Comparison of ENCODE assay signal across 8 cellular contexts in the genomic region with DNA sequence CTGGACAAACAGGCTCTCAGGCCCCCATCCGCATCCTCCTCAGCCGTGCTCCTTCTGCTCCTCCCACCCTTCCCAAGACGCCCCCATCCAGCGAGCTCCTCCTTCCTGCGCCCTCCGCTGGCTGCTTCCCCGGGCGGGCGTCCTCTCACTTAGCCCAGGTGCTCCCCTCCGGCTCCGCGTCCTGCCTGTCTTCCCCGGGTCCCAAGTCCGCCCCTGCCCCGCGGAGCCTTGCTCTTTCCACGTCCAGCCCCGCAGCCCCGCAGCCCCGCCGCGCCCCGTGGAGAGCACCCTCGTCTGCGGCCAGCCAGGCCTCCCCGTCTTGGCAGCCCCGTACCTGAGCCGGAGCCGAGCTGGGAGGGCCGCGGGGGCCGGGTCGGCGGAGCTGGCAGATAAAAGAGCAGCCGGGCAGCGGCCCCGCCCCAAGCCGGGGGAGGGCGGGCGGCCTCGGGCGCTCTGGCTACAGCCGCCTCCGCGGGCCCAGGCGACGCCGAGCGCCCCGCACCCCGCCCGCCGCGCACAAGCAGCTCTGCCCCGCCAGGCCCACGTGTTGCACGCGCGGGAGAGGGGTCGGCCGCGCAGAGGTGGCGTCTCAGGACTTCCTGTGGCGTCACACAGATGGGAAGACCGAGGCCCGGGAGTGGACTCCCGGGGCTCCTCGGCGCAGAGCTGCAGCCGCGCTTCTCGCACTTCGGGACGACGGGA. TPM values are rescaled to one million over a fixed set of nuclear protein-coding genes. Genes with fewer than 3 reads are reported as not detected.
DNase-seq lines count a peak whose midpoint lies in the region; ATAC-seq lines count a peak whose summit lies in the region.

A gene with protein sequence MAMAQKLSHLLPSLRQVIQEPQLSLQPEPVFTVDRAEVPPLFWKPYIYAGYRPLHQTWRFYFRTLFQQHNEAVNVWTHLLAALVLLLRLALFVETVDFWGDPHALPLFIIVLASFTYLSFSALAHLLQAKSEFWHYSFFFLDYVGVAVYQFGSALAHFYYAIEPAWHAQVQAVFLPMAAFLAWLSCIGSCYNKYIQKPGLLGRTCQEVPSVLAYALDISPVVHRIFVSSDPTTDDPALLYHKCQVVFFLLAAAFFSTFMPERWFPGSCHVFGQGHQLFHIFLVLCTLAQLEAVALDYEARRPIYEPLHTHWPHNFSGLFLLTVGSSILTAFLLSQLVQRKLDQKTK (minus strand): TSS at position 555 of the 702 bp plus-strand sequence. CDS start 11,869 bp downstream, outside the sequence.

- peak within 1 kb of the TSS; percentile 85 for H3K4me3 Mint-ChIP-seq in activated T-cell treated with anti-CD3 and anti-CD28 coated beads, Interleukin-2, amount 50 U/mL, for 4 hours

- H3K9me3 ChIP-seq in esophagus (ENCODE audit: control insufficient read depth in 2 of 2, insufficient read depth in 1 of 2, low read depth in 1 of 2, low read length in 1 of 2) (no peaks in the 10 kb centered on the region), mucosa of rectum (ENCODE audit: control insufficient read depth in 2 of 2, low read length in 2 of 2) (no peaks in the 10 kb centered on the region)

- peak; percentile 65 for DNase-seq in NOMO-1 treated with DMSO at 0.1 percent for 48 hours (lab: John Stamatoyannopoulos, UW; ENCODE audit: unreplicated experiment)
- peak; percentile 35 for DNase-seq in activated T-cell treated with anti-CD3 and anti-CD28 coated beads, Interleukin-2, amount 50 U/mL, for 4 hours
- peak; percentile 22 to 43 for DNase-seq in stimulated activated CD8-positive, alpha-beta memory T cell treated with anti-CD3 and anti-CD28 coated beads, Interleukin-4, amount 100 ng/mL, for 4 hours (ENCODE audit: low read depth in 2 of 2, low spot score in 1 of 2)
- no peak for DNase-seq in NK-92 treated with Interleukin-12 subunit alpha and Interleukin-12 subunit beta, amount 100 ng/mL, for 24 hours (lab: John Stamatoyannopoulos, UW)

- peak within 1 kb of the TSS; percentile 92 to 95 for H3K27ac ChIP-seq in esophagus (ENCODE audit: low read depth in 2 of 2, low read length in 1 of 2)
- H3K27ac ChIP-seq in mucosa of rectum (ENCODE audit: low read depth in 2 of 2, low read length in 2 of 2) = peak within 1 kb of the TSS in 1 of 2 donors; percentile 48

- H3K36me3 ChIP-seq in esophagus (ENCODE audit: control insufficient read depth in 2 of 2, insufficient read depth in 2 of 2, low read length in 1 of 2) (peaks cover 0 to 1% of the 10 kb centered on the region in 2 donors), mucosa of rectum (ENCODE audit: control insufficient read depth in 2 of 2, insufficient read depth in 2 of 2, low read length in 2 of 2) (no peaks in the 10 kb centered on the region)

- peak within 1 kb of the TSS; percentile 56 to 70 for H3K9ac ChIP-seq in mucosa of rectum (ENCODE audit: low read depth in 1 of 2, low read length in 2 of 2)

- no peaks in the 10 kb centered on the region for H3K9me3 Mint-ChIP-seq in activated T-cell treated with anti-CD3 and anti-CD28 coated beads, Interleukin-2, amount 50 U/mL, for 4 hours

- H3K27me3 ChIP-seq in esophagus (ENCODE audit: control insufficient read depth in 1 of 2, insufficient read depth in 2 of 2, low read length in 2 of 2) (no peaks in the 10 kb centered on the region), mucosa of rectum (ENCODE audit: control insufficient read depth in 2 of 2, insufficient read depth in 2 of 2, low read length in 2 of 2) (no peaks in the 10 kb centered on the region)

- peak; percentile 69 for ATAC-seq in HG02885 (IDR thresholded peaks at IDR 0.05; ENCODE audit: poor library complexity, unreplicated experiment)
- ATAC-seq in activated T-cell treated with anti-CD3 and anti-CD28 coated beads, Interleukin-2, amount 50 U/mL, for 4 hours = peak; percentile 87 to 89

- H3K4me1 ChIP-seq in esophagus (ENCODE audit: control insufficient read depth in 2 of 2, insufficient read depth in 2 of 2, low read length in 1 of 2) = peaks cover 11 to 27% of the 10 kb centered on the region in 2 donors
- peaks cover 30 to 31% of the 10 kb centered on the region in 2 donors for H3K4me1 ChIP-seq in mucosa of rectum (ENCODE audit: control insufficient read depth in 2 of 2, insufficient read depth in 2 of 2, low read length in 2 of 2)

- no peaks in the 10 kb centered on the region for H3K36me3 Mint-ChIP-seq in activated T-cell treated with anti-CD3 and anti-CD28 coated beads, Interleukin-2, amount 50 U/mL, for 4 hours (ENCODE audit: insufficient read depth)

- H3K4me1 Mint-ChIP-seq in activated T-cell treated with anti-CD3 and anti-CD28 coated beads, Interleukin-2, amount 50 U/mL, for 4 hours (ENCODE audit: low read depth) = peaks cover 7% of the 10 kb centered on the region

- no peaks in the 10 kb centered on the region for H3K27me3 Mint-ChIP-seq in activated T-cell treated with anti-CD3 and anti-CD28 coated beads, Interleukin-2, amount 50 U/mL, for 4 hours (ENCODE audit: low read depth)

- H3K4me3 ChIP-seq in GM08714 (ENCODE audit: low read length) (peak within 1 kb of the TSS; percentile 65; the same call in 1 of the 2 replicates), esophagus (ENCODE audit: low read depth in 1 of 2, low read length in 2 of 2) (peak within 1 kb of the TSS; percentile 61 to 75), mucosa of rectum (ENCODE audit: low read length in 2 of 2) (peak within 1 kb of the TSS; percentile 61 to 70)

- WGBS in esophagus, 2 donors = 0 to 1% methylated on average over 64 to 75 of the region's 75 CpGs

RNA-seq across cellular contexts. Expression of the gene that starts here (rescaled TPM):
- total RNA-seq in activated T-cell treated with anti-CD3 and anti-CD28 coated beads, Interleukin-2, amount 50 U/mL, for 4 hours = 1 to 10 TPM; 4.5 to 7.5 (median 5.4) TPM
- polyA plus RNA-seq in esophagus = 10 to 100 TPM in 1 of 2 donors, 1 to 10 TPM in 1; 9.5 to 14.3 TPM
